ENCODE assay signal across 1 cellular context in the genomic region with DNA sequence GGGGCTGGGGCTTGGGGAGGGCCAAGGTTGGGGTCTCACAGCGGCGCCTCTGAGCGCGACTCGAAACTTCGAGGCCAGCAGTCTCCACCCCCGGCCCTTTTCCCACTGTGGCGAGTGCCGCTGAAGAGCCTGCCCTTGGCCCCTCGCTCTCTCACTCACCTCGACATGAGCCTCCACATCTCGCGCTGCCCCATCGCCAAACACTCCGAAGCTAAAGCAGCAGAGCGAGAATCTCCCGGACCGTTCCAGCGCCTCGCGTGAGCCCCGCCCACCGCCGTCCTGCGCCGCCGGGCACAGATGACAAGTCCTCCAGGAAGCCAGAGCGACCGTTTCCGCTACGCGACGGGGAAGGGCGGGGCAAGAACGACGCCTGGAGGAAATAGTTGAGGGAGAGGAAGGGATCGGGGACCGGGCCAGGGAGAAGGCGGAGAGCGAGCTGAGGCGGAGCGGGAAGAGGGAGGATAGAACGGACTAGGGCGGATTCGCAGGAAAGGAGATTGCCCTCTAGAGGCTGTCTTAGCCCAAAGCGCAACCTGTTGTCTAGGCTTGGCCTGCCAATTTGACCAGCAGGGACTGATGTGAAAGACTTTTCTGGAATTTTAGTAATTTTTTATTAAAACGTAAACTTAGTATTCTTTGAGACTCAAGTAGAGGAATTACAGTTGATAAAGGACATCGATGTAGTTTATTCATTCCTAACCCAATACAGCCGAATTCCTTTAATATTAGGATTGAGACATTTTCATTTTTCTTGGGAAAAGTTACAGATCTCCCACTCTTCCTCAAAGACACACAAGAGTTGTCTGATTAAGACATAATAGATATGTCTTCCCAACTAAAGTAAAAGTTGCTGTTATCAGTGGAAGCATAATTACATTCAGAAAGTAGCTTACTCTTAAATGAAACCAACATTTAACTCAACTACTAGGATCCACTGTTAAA.
TF ChIP-seq lines count a peak whose summit lies in the region.

A gene with protein sequence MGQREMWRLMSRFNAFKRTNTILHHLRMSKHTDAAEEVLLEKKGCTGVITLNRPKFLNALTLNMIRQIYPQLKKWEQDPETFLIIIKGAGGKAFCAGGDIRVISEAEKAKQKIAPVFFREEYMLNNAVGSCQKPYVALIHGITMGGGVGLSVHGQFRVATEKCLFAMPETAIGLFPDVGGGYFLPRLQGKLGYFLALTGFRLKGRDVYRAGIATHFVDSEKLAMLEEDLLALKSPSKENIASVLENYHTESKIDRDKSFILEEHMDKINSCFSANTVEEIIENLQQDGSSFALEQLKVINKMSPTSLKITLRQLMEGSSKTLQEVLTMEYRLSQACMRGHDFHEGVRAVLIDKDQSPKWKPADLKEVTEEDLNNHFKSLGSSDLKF (minus strand): TSS at position 270 of the 942 bp plus-strand sequence. CDS start 76 bp downstream, at position 194.

TF ChIP-seq in K562, 482 proteins besides CTCF, POLR2A, EP300 and RAD21 (continued from another document and continues in another):
- TF ChIP-seq, protein P1, sequence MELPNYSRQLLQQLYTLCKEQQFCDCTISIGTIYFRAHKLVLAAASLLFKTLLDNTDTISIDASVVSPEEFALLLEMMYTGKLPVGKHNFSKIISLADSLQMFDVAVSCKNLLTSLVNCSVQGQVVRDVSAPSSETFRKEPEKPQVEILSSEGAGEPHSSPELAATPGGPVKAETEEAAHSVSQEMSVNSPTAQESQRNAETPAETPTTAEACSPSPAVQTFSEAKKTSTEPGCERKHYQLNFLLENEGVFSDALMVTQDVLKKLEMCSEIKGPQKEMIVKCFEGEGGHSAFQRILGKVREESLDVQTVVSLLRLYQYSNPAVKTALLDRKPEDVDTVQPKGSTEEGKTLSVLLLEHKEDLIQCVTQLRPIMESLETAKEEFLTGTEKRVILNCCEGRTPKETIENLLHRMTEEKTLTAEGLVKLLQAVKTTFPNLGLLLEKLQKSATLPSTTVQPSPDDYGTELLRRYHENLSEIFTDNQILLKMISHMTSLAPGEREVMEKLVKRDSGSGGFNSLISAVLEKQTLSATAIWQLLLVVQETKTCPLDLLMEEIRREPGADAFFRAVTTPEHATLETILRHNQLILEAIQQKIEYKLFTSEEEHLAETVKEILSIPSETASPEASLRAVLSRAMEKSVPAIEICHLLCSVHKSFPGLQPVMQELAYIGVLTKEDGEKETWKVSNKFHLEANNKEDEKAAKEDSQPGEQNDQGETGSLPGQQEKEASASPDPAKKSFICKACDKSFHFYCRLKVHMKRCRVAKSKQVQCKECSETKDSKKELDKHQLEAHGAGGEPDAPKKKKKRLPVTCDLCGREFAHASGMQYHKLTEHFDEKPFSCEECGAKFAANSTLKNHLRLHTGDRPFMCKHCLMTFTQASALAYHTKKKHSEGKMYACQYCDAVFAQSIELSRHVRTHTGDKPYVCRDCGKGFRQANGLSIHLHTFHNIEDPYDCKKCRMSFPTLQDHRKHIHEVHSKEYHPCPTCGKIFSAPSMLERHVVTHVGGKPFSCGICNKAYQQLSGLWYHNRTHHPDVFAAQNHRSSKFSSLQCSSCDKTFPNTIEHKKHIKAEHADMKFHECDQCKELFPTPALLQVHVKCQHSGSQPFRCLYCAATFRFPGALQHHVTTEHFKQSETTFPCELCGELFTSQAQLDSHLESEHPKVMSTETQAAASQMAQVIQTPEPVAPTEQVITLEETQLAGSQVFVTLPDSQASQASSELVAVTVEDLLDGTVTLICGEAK (IDR thresholded peaks at IDR 0.05): peak; percentile 93
- TF ChIP-seq, protein P1 (CRISPR knock-in tag; IDR thresholded peaks at IDR 0.05): no peak
- TF ChIP-seq ELF4 (CRISPR knock-in tag; IDR thresholded peaks at IDR 0.05) (no peak), CHD4 (IDR thresholded peaks at IDR 0.05; ENCODE audit: insufficient read depth, insufficient replicate concordance, low read depth, low read length, poor library complexity, severe bottlenecking) (no peak), MTF1 (CRISPR knock-in tag; IDR thresholded peaks at IDR 0.05; ENCODE audit: borderline replicate concordance) (no peak), ZNF699 (CRISPR knock-in tag; IDR thresholded peaks at IDR 0.05; ENCODE audit: insufficient replicate concordance) (no peak), ARHGAP35 (IDR thresholded peaks at IDR 0.05; ENCODE audit: partially characterized antibody) (no peak), CBX2 (IDR thresholded peaks at IDR 0.05; ENCODE audit: insufficient read depth, low read length, poor library complexity, severe bottlenecking) (no peak), ZNF324 (CRISPR knock-in tag; IDR thresholded peaks at IDR 0.05) (no peak), POLR2G (IDR thresholded peaks at IDR 0.05; ENCODE audit: low read depth, low read length) (peak; percentile 91), CBFA2T3 (IDR thresholded peaks at IDR 0.05) (no peak), SMAD3 (CRISPR knock-in tag; conservative IDR thresholded peaks at IDR 0.05) (no peak), ZNF507 (tag; conservative IDR thresholded peaks at IDR 0.05) (no peak), IFI16 (CRISPR knock-in tag; IDR thresholded peaks at IDR 0.05) (no peak), ZFX (CRISPR knock-in tag; IDR thresholded peaks at IDR 0.05) (peak; percentile 44; the same call in 1 of the 2 replicates), TSC22D4 (tag; IDR thresholded peaks at IDR 0.05) (no peak), ZNF165 (CRISPR knock-in tag; IDR thresholded peaks at IDR 0.05; ENCODE audit: borderline replicate concordance) (no peak), RBM34 (IDR thresholded peaks at IDR 0.05; ENCODE audit: borderline replicate concordance, insufficient read depth, low read length) (no peak), C11orf30 (IDR thresholded peaks at IDR 0.05; ENCODE audit: low read depth) (peak; percentile 61)
- TF ChIP-seq, protein P2, sequence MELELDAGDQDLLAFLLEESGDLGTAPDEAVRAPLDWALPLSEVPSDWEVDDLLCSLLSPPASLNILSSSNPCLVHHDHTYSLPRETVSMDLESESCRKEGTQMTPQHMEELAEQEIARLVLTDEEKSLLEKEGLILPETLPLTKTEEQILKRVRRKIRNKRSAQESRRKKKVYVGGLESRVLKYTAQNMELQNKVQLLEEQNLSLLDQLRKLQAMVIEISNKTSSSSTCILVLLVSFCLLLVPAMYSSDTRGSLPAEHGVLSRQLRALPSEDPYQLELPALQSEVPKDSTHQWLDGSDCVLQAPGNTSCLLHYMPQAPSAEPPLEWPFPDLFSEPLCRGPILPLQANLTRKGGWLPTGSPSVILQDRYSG (tag; conservative IDR thresholded peaks at IDR 0.05; ENCODE audit: low read depth): no peak
- TF ChIP-seq, protein P3, sequence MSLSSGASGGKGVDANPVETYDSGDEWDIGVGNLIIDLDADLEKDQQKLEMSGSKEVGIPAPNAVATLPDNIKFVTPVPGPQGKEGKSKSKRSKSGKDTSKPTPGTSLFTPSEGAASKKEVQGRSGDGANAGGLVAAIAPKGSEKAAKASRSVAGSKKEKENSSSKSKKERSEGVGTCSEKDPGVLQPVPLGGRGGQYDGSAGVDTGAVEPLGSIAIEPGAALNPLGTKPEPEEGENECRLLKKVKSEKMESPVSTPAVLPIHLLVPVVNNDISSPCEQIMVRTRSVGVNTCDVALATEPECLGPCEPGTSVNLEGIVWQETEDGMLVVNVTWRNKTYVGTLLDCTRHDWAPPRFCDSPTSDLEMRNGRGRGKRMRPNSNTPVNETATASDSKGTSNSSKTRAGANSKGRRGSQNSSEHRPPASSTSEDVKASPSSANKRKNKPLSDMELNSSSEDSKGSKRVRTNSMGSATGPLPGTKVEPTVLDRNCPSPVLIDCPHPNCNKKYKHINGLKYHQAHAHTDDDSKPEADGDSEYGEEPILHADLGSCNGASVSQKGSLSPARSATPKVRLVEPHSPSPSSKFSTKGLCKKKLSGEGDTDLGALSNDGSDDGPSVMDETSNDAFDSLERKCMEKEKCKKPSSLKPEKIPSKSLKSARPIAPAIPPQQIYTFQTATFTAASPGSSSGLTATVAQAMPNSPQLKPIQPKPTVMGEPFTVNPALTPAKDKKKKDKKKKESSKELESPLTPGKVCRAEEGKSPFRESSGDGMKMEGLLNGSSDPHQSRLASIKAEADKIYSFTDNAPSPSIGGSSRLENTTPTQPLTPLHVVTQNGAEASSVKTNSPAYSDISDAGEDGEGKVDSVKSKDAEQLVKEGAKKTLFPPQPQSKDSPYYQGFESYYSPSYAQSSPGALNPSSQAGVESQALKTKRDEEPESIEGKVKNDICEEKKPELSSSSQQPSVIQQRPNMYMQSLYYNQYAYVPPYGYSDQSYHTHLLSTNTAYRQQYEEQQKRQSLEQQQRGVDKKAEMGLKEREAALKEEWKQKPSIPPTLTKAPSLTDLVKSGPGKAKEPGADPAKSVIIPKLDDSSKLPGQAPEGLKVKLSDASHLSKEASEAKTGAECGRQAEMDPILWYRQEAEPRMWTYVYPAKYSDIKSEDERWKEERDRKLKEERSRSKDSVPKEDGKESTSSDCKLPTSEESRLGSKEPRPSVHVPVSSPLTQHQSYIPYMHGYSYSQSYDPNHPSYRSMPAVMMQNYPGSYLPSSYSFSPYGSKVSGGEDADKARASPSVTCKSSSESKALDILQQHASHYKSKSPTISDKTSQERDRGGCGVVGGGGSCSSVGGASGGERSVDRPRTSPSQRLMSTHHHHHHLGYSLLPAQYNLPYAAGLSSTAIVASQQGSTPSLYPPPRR (CRISPR knock-in tag; IDR thresholded peaks at IDR 0.05; ENCODE audit: borderline replicate concordance): no peak
- TF ChIP-seq, protein P4, sequence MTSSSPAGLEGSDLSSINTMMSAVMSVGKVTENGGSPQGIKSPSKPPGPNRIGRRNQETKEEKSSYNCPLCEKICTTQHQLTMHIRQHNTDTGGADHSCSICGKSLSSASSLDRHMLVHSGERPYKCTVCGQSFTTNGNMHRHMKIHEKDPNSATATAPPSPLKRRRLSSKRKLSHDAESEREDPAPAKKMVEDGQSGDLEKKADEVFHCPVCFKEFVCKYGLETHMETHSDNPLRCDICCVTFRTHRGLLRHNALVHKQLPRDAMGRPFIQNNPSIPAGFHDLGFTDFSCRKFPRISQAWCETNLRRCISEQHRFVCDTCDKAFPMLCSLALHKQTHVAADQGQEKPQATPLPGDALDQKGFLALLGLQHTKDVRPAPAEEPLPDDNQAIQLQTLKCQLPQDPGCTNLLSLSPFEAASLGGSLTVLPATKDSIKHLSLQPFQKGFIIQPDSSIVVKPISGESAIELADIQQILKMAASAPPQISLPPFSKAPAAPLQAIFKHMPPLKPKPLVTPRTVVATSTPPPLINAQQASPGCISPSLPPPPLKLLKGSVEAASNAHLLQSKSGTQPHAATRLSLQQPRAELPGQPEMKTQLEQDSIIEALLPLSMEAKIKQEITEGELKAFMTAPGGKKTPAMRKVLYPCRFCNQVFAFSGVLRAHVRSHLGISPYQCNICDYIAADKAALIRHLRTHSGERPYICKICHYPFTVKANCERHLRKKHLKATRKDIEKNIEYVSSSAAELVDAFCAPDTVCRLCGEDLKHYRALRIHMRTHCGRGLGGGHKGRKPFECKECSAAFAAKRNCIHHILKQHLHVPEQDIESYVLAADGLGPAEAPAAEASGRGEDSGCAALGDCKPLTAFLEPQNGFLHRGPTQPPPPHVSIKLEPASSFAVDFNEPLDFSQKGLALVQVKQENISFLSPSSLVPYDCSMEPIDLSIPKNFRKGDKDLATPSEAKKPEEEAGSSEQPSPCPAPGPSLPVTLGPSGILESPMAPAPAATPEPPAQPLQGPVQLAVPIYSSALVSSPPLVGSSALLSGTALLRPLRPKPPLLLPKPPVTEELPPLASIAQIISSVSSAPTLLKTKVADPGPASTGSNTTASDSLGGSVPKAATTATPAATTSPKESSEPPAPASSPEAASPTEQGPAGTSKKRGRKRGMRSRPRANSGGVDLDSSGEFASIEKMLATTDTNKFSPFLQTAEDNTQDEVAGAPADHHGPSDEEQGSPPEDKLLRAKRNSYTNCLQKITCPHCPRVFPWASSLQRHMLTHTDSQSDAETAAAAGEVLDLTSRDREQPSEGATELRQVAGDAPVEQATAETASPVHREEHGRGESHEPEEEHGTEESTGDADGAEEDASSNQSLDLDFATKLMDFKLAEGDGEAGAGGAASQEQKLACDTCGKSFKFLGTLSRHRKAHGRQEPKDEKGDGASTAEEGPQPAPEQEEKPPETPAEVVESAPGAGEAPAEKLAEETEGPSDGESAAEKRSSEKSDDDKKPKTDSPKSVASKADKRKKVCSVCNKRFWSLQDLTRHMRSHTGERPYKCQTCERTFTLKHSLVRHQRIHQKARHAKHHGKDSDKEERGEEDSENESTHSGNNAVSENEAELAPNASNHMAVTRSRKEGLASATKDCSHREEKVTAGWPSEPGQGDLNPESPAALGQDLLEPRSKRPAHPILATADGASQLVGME (CRISPR knock-in tag; IDR thresholded peaks at IDR 0.05): no peak
- TF ChIP-seq, protein P5, sequence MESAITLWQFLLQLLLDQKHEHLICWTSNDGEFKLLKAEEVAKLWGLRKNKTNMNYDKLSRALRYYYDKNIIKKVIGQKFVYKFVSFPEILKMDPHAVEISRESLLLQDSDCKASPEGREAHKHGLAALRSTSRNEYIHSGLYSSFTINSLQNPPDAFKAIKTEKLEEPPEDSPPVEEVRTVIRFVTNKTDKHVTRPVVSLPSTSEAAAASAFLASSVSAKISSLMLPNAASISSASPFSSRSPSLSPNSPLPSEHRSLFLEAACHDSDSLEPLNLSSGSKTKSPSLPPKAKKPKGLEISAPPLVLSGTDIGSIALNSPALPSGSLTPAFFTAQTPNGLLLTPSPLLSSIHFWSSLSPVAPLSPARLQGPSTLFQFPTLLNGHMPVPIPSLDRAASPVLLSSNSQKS (CRISPR knock-in tag; IDR thresholded peaks at IDR 0.05): no peak
- TF ChIP-seq, protein P6, sequence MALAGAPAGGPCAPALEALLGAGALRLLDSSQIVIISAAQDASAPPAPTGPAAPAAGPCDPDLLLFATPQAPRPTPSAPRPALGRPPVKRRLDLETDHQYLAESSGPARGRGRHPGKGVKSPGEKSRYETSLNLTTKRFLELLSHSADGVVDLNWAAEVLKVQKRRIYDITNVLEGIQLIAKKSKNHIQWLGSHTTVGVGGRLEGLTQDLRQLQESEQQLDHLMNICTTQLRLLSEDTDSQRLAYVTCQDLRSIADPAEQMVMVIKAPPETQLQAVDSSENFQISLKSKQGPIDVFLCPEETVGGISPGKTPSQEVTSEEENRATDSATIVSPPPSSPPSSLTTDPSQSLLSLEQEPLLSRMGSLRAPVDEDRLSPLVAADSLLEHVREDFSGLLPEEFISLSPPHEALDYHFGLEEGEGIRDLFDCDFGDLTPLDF (CRISPR knock-in tag; IDR thresholded peaks at IDR 0.05): no peak
